Comparison of ENCODE assay signal across 1 cellular context in genomic region chr3:13066236-13066635, GRCh38.
TF ChIP-seq lines count a peak whose summit lies in the region.

No MANE protein-coding gene starts in this region.

TF ChIP-seq in GM12878, 131 proteins besides CTCF, POLR2A, EP300 and RAD21:
- TF ChIP-seq ZBTB11 (CRISPR knock-in tag; IDR thresholded peaks at IDR 0.05) (no peak), IRF3 (IDR thresholded peaks at IDR 0.05) (no peak), FOXM1 (IDR thresholded peaks at IDR 0.05; ENCODE audit: low read depth, low read length) (no peak), PKNOX1 (IDR thresholded peaks at IDR 0.05) (peak; percentile 20; the same call in 1 of the 2 replicates), RBBP5 (conservative IDR thresholded peaks at IDR 0.05) (no peak)
